In the genomic region with DNA sequence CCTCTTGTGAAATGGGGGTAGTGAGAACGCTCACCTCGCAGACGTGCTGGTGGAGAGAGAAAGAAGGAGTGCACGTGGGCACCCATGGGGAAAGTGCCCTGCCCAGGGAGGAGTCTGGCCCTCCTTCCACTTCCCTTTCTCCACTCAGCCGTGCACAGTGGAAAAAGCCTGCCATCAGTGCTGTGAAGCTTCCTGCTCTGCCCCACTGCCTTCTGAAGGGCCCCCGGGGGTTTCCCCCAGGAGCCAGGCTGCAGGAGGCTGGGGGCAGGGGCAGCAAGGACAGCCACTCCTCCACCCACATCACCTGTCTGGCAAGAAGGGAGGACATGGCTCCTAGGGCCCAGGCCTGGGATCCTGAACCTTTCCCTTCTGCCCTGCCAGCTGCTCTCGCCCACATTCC, we compare ENCODE assay signal across 9 cellular contexts. TPM values are rescaled to one million over a fixed set of nuclear protein-coding genes. Genes with fewer than 3 reads are reported as not detected.
DNase-seq lines count a peak whose midpoint lies in the region; ATAC-seq and TF ChIP-seq lines count a peak whose summit lies in the region.
"Had no signal": no experiment of that assay in that cellular context is flagged by ENCODE, and none has a peak within 500 bp of the region (broad histone marks: within the 10 kb centered on the region; RNA-seq: fewer than 3 reads in every experiment).

No MANE protein-coding gene starts in this region.

- H3K27me3 Mint-ChIP-seq in T-helper 17 cell (no peaks in the 10 kb centered on the region), natural killer cell (ENCODE audit: low read depth in 2 of 2) (peaks cover 0 to 20% of the 10 kb centered on the region in 2 donors)
- H3K27me3 Mint-ChIP-seq: naive thymus-derived CD8-positive, alpha-beta T cell had no signal

- H3K36me3 Mint-ChIP-seq in T-helper 17 cell (ENCODE audit: low read depth) (no peaks in the 10 kb centered on the region), natural killer cell (no peaks in the 10 kb centered on the region)
- H3K36me3 Mint-ChIP-seq: naive thymus-derived CD8-positive, alpha-beta T cell had no signal

- peaks cover 14% of the 10 kb centered on the region for H3K4me1 Mint-ChIP-seq in T-helper 17 cell
- H3K4me1 Mint-ChIP-seq in natural killer cell = peaks cover 9 to 14% of the 10 kb centered on the region in 2 donors

- intact Hi-C loops in natural killer cell (cut with micrococcal nuclease) (no loop called here), posterior vena cava (cut with DNase I) (no loop called here)

- TF ChIP-seq CTCF in natural killer cell (IDR thresholded peaks at IDR 0.05) = no peak

- H3K27ac Mint-ChIP-seq in T-helper 17 cell (no peak overlapping the region), natural killer cell (no peak overlapping the region)

- H3K9me3 ChIP-seq in T-helper 17 cell (ENCODE audit: control insufficient read depth, low read length, poor library complexity, severe bottlenecking) = no peaks in the 10 kb centered on the region

- ATAC-seq in GM18858 (IDR thresholded peaks at IDR 0.05; ENCODE audit: unreplicated experiment) (peak; percentile 93), HG02884 (IDR thresholded peaks at IDR 0.05; ENCODE audit: unreplicated experiment) (peak; percentile 89), T-helper 17 cell (peak; percentile 73), natural killer cell (peak; percentile 15 to 53 (median 50)), GM19328 (IDR thresholded peaks at IDR 0.05; ENCODE audit: unreplicated experiment) (no peak)

- DNase-seq in T-helper 17 cell = no peak
- no peak for DNase-seq in natural killer cell
- no peak for DNase-seq in NCI-H2227 treated with DMSO at 0.1 percent for 48 hours (lab: John Stamatoyannopoulos, UW)
- no peak for DNase-seq in posterior vena cava (ENCODE audit: low spot score)
- no peak for DNase-seq in iPS-NIHi7 (ENCODE audit: extremely low spot score)

- no peak overlapping the region for H3K4me3 Mint-ChIP-seq in T-helper 17 cell
- H3K4me3 Mint-ChIP-seq in natural killer cell = no peak overlapping the region

- H3K9me3 Mint-ChIP-seq in natural killer cell = no peaks in the 10 kb centered on the region
- H3K9me3 Mint-ChIP-seq: naive thymus-derived CD8-positive, alpha-beta T cell had no signal

RNA-seq across cellular contexts. Expression of gene TP53I11, which starts 7.6 kb away (rescaled TPM):
- total RNA-seq in T-helper 17 cell = 1 to 10 TPM; 1.8 to 3.9 TPM
- 10 to 100 TPM in 1 of 3 donors, 1 to 10 TPM in 2; 3.7 to 13.9 (median 9.2) TPM for total RNA-seq in natural killer cell
- 100 to 1,000 TPM; 107 to 186 TPM for total RNA-seq in posterior vena cava

Comparison
In these comparisons a context has a peak if more than half of its experiments do, and no peak if none do; other contexts are left out.
1. RNA of gene TP53I11, which starts 7.6 kb away (total RNA-seq): 107 to 186 TPM in posterior vena cava; 3.7 to 13.9 TPM in natural killer cell and 1.8 to 3.9 TPM in T-helper 17 cell; every median in the first group is over 4 times any median in the second.